Comparison of ENCODE assay signal across 10 cellular contexts in genomic region chr4:23945521-23946017, GRCh38. TPM values are rescaled to one million over a fixed set of nuclear protein-coding genes. Genes with fewer than 3 reads are reported as not detected.
DNase-seq lines count a peak whose midpoint lies in the region; ATAC-seq and TF ChIP-seq lines count a peak whose summit lies in the region.
"Had no signal": no experiment of that assay in that cellular context is flagged by ENCODE, and none has a peak within 500 bp of the region (broad histone marks: within the 10 kb centered on the region; RNA-seq: fewer than 3 reads in every experiment).

No MANE protein-coding gene starts in this region.

- H3K4me3 ChIP-seq in PC-3 (ENCODE audit: low read length) (no peak overlapping the region), fibroblast of pulmonary artery (replicated peaks; ENCODE audit: low read depth, low read length) (no peak overlapping the region), psoas muscle (no peak overlapping the region)
- H3K4me3 ChIP-seq: tibial nerve had no signal

- H3K9me2 ChIP-seq in PC-3 (replicated peaks; ENCODE audit: low read length) = no peaks in the 10 kb centered on the region

- H3K9me3 ChIP-seq in PC-3 (ENCODE audit: low read length) (no peaks in the 10 kb centered on the region), psoas muscle (no peaks in the 10 kb centered on the region), T-helper 17 cell (ENCODE audit: control insufficient read depth, low read length, poor library complexity, severe bottlenecking) (no peaks in the 10 kb centered on the region)
- H3K9me3 ChIP-seq: tibial nerve had no signal

- H3K36me3 ChIP-seq in PC-3 (ENCODE audit: low read depth, low read length) = no peaks in the 10 kb centered on the region
- no peaks in the 10 kb centered on the region for H3K36me3 ChIP-seq in psoas muscle (ENCODE audit: insufficient read depth in 1 of 2, low read depth in 1 of 2)
- H3K36me3 ChIP-seq: tibial nerve had no signal

- no peak overlapping the region for H3K27ac Mint-ChIP-seq in T-helper 17 cell
- H3K27ac Mint-ChIP-seq: naive thymus-derived CD8-positive, alpha-beta T cell had no signal

- H3K79me2 ChIP-seq in PC-3 (ENCODE audit: low read length) = no peaks in the 10 kb centered on the region

- H3K4me3 Mint-ChIP-seq in T-helper 17 cell = no peak overlapping the region
- H3K4me3 Mint-ChIP-seq: naive thymus-derived CD8-positive, alpha-beta T cell had no signal

- WGBS in psoas muscle, 3 donors = 56 to 74% (median 62%) methylated on average over 6 of the region's 6 CpGs

- no peak overlapping the region for H3K4me2 ChIP-seq in PC-3 (ENCODE audit: low read length)

- CTCF ChIA-PET in PC-3 (lab: Charles Lee) = no interaction called here

- H3K4me1 ChIP-seq in PC-3 (ENCODE audit: insufficient read depth, low read length) (no peaks in the 10 kb centered on the region), psoas muscle (peaks cover 9% of the 10 kb centered on the region)
- H3K4me1 ChIP-seq: tibial nerve had no signal

- H3K27me3 ChIP-seq in PC-3 (ENCODE audit: low read length) (no peaks in the 10 kb centered on the region), psoas muscle (ENCODE audit: insufficient read depth in 3 of 3, low read length in 2 of 3) (no peaks in the 10 kb centered on the region)
- H3K27me3 ChIP-seq: tibial nerve had no signal

- DNase-seq in PC-3 (peak; percentile 46), fibroblast of pulmonary artery (ENCODE audit: low read depth) (peak; percentile 68), psoas muscle (peak; percentile 62 to 75), cerebellar nuclear complex (lab: John Stamatoyannopoulos, UW) (no peak), T-helper 17 cell (no peak)
- DNase-seq: naive thymus-derived CD8-positive, alpha-beta T cell had no signal

- TF ChIP-seq CTCF in PC-3 (conservative IDR thresholded peaks at IDR 0.05; ENCODE audit: low read depth, low read length) = no peak
- no peak for TF ChIP-seq CTCF in fibroblast of pulmonary artery (IDR thresholded peaks at IDR 0.05; ENCODE audit: low read length, missing control alignments)
- TF ChIP-seq CTCF in psoas muscle (IDR thresholded peaks at IDR 0.05) = no peak

- no peak overlapping the region for H2AFZ ChIP-seq in PC-3 (ENCODE audit: low read length)

- no peak overlapping the region for H3K9ac ChIP-seq in PC-3 (ENCODE audit: low read length)

- no TSS peak for BruUV-seq in PC-3 (replicated peaks; lab: Mats Ljungman, UMichigan)

- intact Hi-C loops in PC-3 (cut with micrococcal nuclease) = no loop called here
- intact Hi-C loops in psoas muscle (cut with DNase I) = loop anchor here in 1 of 2 donors (5.0 to 10.0 kb wide), 2 partner anchors 68 to 469 kb away; no protein-coding TSS in a partner anchor

- no peaks in the 10 kb centered on the region for H3K4me1 Mint-ChIP-seq in T-helper 17 cell
- H3K4me1 Mint-ChIP-seq: naive thymus-derived CD8-positive, alpha-beta T cell had no signal

- H4K20me1 ChIP-seq in PC-3 (ENCODE audit: low read length) = no peaks in the 10 kb centered on the region

- POLR2A ChIA-PET in PC-3 (lab: Charles Lee; ENCODE audit: unreplicated experiment) = no interaction called here

- ATAC-seq in GM18511 (IDR thresholded peaks at IDR 0.05; ENCODE audit: unreplicated experiment) = peak; percentile 71
- ATAC-seq in PC-3 = no peak
- peak; percentile 85 to 92 (median 90) for ATAC-seq in psoas muscle
- no peak for ATAC-seq in T-helper 17 cell
- ATAC-seq in HG03139 (IDR thresholded peaks at IDR 0.05; ENCODE audit: unreplicated experiment) = no peak
- ATAC-seq in HG02938 (IDR thresholded peaks at IDR 0.05; ENCODE audit: unreplicated experiment) = no peak
- ATAC-seq: naive thymus-derived CD8-positive, alpha-beta T cell had no signal

- H3K36me3 Mint-ChIP-seq in T-helper 17 cell (ENCODE audit: low read depth) = no peaks in the 10 kb centered on the region
- H3K36me3 Mint-ChIP-seq: naive thymus-derived CD8-positive, alpha-beta T cell had no signal

- H3K27ac ChIP-seq in PC-3 (ENCODE audit: low read length) = no peak overlapping the region
- peak overlapping the region; percentile 61 for H3K27ac ChIP-seq in psoas muscle
- H3K27ac ChIP-seq: tibial nerve had no signal

- H3F3A ChIP-seq in PC-3 (ENCODE audit: low read length, unreplicated experiment) = no peaks in the 10 kb centered on the region

- no peaks in the 10 kb centered on the region for H3K27me3 Mint-ChIP-seq in T-helper 17 cell

RNA-seq across cellular contexts. Expression of gene PPARGC1A, which starts 55.7 kb away (rescaled TPM):
- total RNA-seq in PC-3 (2014; rRNA removed) (not detected in 2 replicates), psoas muscle (10 to 100 TPM in 3 of 4 donors, 1 to 10 TPM in 1; 7.8 to 89.3 (median 53.0) TPM), T-helper 17 cell (not detected)
- polyA plus RNA-seq in psoas muscle = 10 to 100 TPM; 13.0 to 64.3 (median 33.1) TPM
- total RNA-seq: naive thymus-derived CD8-positive, alpha-beta T cell had no signal
- polyA plus RNA-seq: naive thymus-derived CD8-positive, alpha-beta T cell had no signal

Comparison
In these comparisons a context has a peak if more than half of its experiments do, and no peak if none do; other contexts are left out.
1. ATAC-seq: peak in GM18511 (single experiment) and psoas muscle (4 of 4); none in PC-3 (single experiment), T-helper 17 cell (single experiment), HG03139 (single experiment) and HG02938 (single experiment).
2. DNase-seq: peak in PC-3 (single experiment), fibroblast of pulmonary artery (single experiment) and psoas muscle (2 of 2); none in cerebellar nuclear complex (0 of 2) and T-helper 17 cell (0 of 3).